ENCODE assay signal across 1 cellular context in the genomic region with DNA sequence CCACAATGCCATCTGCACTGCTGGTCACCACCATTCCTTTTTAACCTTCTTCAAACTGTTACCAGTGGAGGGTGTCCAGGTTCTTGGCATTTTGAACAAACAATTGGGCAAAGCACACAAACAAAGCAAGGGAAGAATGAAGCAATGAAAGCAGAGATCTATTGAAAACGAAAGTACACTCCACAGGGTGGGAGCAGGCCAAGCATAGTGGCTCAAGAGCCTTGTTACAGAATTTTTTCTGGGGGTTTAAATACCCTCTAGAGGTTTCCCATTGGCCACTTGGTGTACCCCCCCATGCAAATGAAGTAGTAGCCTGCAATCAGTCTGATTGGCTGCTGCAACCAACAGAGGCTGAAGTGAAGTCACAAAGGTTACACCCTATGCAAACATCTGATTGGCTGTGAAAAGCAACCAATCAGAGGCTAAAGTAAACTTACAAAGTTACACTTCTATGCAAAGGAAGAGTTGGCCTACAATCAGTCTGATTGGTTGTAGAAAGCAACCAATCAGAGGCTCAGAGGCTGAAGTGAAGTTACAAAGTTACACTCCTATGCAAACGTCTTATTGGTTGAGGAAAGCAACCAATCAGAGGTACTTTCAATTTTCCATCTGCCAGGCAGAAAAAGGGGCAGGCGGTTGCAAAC.
TF ChIP-seq lines count a peak whose summit lies in the region.

No MANE protein-coding gene starts in this region.

TF ChIP-seq in K562, 482 proteins besides CTCF, POLR2A, EP300 and RAD21:
- TF ChIP-seq, protein P1, sequence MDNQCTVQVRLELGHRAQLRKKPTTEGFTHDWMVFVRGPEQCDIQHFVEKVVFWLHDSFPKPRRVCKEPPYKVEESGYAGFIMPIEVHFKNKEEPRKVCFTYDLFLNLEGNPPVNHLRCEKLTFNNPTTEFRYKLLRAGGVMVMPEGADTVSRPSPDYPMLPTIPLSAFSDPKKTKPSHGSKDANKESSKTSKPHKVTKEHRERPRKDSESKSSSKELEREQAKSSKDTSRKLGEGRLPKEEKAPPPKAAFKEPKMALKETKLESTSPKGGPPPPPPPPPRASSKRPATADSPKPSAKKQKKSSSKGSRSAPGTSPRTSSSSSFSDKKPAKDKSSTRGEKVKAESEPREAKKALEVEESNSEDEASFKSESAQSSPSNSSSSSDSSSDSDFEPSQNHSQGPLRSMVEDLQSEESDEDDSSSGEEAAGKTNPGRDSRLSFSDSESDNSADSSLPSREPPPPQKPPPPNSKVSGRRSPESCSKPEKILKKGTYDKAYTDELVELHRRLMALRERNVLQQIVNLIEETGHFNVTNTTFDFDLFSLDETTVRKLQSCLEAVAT (IDR thresholded peaks at IDR 0.05) = no peak
- TF ChIP-seq ATF7 (IDR thresholded peaks at IDR 0.05) (no peak), NRF1 (conservative IDR thresholded peaks at IDR 0.05 in 1 of 2, IDR thresholded peaks at IDR 0.05 in 1 of 2) (0 out of 4 replicates have a peak, but pooled peaks of 1 of the 2 experiments have one; percentile 10), FOS (IDR thresholded peaks at IDR 0.05; ENCODE audit: extremely low read depth, insufficient read length) (peak; percentile 40), MCM2 (IDR thresholded peaks at IDR 0.05; ENCODE audit: low read depth) (no peak), RBM25 (IDR thresholded peaks at IDR 0.05; ENCODE audit: low read depth, low read length, severe bottlenecking) (peak; percentile 34), NR2C2 (CRISPR knock-in tag; IDR thresholded peaks at IDR 0.05) (no peak), NR2C2 (tag; IDR thresholded peaks at IDR 0.05) (peak; percentile 16; the same call in 1 of the 2 replicates), NFYB (IDR thresholded peaks at IDR 0.05; ENCODE audit: extremely low read depth, insufficient read length) (peak; percentile 41), HNRNPUL1 (IDR thresholded peaks at IDR 0.05; ENCODE audit: low read length) (no peak)
- TF ChIP-seq, protein P2, sequence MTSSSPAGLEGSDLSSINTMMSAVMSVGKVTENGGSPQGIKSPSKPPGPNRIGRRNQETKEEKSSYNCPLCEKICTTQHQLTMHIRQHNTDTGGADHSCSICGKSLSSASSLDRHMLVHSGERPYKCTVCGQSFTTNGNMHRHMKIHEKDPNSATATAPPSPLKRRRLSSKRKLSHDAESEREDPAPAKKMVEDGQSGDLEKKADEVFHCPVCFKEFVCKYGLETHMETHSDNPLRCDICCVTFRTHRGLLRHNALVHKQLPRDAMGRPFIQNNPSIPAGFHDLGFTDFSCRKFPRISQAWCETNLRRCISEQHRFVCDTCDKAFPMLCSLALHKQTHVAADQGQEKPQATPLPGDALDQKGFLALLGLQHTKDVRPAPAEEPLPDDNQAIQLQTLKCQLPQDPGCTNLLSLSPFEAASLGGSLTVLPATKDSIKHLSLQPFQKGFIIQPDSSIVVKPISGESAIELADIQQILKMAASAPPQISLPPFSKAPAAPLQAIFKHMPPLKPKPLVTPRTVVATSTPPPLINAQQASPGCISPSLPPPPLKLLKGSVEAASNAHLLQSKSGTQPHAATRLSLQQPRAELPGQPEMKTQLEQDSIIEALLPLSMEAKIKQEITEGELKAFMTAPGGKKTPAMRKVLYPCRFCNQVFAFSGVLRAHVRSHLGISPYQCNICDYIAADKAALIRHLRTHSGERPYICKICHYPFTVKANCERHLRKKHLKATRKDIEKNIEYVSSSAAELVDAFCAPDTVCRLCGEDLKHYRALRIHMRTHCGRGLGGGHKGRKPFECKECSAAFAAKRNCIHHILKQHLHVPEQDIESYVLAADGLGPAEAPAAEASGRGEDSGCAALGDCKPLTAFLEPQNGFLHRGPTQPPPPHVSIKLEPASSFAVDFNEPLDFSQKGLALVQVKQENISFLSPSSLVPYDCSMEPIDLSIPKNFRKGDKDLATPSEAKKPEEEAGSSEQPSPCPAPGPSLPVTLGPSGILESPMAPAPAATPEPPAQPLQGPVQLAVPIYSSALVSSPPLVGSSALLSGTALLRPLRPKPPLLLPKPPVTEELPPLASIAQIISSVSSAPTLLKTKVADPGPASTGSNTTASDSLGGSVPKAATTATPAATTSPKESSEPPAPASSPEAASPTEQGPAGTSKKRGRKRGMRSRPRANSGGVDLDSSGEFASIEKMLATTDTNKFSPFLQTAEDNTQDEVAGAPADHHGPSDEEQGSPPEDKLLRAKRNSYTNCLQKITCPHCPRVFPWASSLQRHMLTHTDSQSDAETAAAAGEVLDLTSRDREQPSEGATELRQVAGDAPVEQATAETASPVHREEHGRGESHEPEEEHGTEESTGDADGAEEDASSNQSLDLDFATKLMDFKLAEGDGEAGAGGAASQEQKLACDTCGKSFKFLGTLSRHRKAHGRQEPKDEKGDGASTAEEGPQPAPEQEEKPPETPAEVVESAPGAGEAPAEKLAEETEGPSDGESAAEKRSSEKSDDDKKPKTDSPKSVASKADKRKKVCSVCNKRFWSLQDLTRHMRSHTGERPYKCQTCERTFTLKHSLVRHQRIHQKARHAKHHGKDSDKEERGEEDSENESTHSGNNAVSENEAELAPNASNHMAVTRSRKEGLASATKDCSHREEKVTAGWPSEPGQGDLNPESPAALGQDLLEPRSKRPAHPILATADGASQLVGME (CRISPR knock-in tag; IDR thresholded peaks at IDR 0.05) = no peak
- TF ChIP-seq, protein P3, sequence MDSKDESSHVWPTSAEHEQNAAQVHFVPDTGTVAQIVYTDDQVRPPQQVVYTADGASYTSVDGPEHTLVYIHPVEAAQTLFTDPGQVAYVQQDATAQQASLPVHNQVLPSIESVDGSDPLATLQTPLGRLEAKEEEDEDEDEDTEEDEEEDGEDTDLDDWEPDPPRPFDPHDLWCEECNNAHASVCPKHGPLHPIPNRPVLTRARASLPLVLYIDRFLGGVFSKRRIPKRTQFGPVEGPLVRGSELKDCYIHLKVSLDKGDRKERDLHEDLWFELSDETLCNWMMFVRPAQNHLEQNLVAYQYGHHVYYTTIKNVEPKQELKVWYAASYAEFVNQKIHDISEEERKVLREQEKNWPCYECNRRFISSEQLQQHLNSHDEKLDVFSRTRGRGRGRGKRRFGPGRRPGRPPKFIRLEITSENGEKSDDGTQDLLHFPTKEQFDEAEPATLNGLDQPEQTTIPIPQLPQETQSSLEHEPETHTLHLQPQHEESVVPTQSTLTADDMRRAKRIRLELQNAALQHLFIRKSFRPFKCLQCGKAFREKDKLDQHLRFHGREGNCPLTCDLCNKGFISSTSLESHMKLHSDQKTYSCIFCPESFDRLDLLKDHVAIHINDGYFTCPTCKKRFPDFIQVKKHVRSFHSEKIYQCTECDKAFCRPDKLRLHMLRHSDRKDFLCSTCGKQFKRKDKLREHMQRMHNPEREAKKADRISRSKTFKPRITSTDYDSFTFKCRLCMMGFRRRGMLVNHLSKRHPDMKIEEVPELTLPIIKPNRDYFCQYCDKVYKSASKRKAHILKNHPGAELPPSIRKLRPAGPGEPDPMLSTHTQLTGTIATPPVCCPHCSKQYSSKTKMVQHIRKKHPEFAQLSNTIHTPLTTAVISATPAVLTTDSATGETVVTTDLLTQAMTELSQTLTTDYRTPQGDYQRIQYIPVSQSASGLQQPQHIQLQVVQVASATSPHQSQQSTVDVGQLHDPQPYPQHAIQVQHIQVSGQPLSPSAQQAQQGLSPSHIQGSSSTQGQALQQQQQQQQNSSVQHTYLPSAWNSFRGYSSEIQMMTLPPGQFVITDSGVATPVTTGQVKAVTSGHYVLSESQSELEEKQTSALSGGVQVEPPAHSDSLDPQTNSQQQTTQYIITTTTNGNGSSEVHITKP (IDR thresholded peaks at IDR 0.05; ENCODE audit: partially characterized antibody) = peak; percentile 16
- TF ChIP-seq, protein P4, sequence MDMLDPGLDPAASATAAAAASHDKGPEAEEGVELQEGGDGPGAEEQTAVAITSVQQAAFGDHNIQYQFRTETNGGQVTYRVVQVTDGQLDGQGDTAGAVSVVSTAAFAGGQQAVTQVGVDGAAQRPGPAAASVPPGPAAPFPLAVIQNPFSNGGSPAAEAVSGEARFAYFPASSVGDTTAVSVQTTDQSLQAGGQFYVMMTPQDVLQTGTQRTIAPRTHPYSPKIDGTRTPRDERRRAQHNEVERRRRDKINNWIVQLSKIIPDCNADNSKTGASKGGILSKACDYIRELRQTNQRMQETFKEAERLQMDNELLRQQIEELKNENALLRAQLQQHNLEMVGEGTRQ (CRISPR knock-in tag; IDR thresholded peaks at IDR 0.05) = no peak
- TF ChIP-seq, protein P5, sequence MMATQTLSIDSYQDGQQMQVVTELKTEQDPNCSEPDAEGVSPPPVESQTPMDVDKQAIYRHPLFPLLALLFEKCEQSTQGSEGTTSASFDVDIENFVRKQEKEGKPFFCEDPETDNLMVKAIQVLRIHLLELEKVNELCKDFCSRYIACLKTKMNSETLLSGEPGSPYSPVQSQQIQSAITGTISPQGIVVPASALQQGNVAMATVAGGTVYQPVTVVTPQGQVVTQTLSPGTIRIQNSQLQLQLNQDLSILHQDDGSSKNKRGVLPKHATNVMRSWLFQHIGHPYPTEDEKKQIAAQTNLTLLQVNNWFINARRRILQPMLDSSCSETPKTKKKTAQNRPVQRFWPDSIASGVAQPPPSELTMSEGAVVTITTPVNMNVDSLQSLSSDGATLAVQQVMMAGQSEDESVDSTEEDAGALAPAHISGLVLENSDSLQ (IDR thresholded peaks at IDR 0.05) = peak; percentile 53
- TF ChIP-seq, protein P6, sequence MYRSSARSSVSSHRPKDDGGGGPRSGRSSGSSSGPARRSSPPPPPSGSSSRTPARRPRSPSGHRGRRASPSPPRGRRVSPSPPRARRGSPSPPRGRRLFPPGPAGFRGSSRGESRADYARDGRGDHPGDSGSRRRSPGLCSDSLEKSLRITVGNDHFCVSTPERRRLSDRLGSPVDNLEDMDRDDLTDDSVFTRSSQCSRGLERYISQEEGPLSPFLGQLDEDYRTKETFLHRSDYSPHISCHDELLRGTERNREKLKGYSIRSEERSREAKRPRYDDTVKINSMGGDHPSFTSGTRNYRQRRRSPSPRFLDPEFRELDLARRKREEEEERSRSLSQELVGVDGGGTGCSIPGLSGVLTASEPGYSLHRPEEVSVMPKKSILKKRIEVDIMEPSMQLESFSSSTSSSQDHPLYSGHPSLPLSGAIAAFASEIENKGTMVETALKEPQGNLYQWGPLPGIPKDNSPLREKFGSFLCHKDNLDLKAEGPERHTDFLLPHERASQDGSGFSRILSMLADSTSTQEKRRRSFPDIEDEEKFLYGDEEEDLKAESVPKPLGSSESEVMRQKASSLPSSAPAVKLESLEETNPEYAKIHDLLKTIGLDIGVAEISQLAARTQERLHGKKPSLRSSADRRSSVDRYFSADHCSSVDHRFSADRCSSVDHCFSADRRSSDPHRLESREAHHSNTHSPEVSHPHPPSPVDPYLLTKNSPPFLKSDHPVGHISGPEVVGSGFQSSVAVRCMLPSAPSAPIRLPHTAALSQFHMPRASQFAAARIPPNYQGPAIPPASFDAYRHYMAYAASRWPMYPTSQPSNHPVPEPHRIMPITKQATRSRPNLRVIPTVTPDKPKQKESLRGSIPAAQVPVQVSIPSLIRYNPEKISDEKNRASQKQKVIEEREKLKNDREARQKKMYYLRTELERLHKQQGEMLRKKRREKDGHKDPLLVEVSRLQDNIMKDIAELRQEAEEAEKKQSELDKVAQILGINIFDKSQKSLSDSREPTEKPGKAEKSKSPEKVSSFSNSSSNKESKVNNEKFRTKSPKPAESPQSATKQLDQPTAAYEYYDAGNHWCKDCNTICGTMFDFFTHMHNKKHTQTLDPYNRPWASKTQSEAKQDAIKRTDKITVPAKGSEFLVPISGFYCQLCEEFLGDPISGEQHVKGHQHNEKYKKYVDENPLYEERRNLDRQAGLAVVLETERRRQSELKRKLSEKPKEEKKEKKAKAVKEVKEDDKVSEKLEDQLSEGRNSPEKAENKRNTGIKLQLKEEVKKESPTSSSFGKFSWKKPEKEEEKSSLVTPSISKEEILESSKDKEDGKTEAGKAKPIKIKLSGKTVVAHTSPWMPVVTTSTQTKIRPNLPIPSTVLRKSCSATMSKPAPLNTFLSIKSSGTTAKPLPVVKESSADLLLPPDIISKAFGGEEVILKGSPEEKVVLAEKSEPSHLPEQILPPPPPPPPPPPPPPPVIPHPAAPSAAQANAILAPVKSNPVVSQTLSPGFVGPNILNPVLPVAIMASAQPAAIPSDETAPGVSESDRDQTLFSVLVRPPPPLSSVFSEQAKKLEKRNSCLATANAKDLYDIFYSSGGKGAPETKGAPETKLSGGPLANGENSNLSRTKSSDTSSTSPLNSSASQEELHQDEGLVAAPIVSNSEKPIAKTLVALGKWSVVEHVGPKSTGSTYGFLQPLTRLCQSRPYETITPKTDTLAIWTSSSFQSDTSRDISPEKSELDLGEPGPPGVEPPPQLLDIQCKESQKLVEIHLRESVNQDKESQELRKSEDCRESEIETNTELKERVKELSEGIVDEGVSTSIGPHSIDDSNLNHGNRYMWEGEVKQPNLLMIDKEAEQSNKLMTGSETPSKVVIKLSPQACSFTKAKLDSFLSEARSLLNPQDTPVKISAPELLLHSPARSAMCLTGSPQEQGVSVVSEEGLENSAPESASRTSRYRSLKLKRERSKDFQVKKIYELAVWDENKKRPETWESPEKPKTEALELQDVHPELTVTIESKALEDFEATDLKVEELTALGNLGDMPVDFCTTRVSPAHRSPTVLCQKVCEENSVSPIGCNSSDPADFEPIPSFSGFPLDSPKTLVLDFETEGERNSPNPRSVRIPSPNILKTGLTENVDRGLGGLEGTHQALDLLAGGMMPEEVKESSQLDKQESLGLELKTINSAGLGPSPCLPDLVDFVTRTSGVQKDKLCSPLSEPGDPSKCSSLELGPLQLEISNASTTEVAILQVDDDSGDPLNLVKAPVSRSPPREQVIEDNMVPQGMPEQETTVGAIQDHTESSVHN (IDR thresholded peaks at IDR 0.05; ENCODE audit: borderline replicate concordance in 1 of 2, low read depth in 1 of 2) = no peak
